In genomic region chr16:82834156-82834758, GRCh38 we compare ENCODE assay signal across 1 cellular context.
TF ChIP-seq lines count a peak whose summit lies in the region.

No MANE protein-coding gene starts in this region.

TF ChIP-seq in SK-N-SH, 30 proteins besides CTCF, POLR2A, EP300 and RAD21 (continued from another document):
- TF ChIP-seq, protein P1, sequence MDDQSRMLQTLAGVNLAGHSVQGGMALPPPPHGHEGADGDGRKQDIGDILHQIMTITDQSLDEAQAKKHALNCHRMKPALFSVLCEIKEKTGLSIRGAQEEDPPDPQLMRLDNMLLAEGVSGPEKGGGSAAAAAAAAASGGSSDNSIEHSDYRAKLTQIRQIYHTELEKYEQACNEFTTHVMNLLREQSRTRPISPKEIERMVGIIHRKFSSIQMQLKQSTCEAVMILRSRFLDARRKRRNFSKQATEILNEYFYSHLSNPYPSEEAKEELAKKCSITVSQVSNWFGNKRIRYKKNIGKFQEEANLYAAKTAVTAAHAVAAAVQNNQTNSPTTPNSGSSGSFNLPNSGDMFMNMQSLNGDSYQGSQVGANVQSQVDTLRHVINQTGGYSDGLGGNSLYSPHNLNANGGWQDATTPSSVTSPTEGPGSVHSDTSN (IDR thresholded peaks at IDR 0.05) = no peak
